Comparison of ENCODE assay signal across 12 cellular contexts in the genomic region with DNA sequence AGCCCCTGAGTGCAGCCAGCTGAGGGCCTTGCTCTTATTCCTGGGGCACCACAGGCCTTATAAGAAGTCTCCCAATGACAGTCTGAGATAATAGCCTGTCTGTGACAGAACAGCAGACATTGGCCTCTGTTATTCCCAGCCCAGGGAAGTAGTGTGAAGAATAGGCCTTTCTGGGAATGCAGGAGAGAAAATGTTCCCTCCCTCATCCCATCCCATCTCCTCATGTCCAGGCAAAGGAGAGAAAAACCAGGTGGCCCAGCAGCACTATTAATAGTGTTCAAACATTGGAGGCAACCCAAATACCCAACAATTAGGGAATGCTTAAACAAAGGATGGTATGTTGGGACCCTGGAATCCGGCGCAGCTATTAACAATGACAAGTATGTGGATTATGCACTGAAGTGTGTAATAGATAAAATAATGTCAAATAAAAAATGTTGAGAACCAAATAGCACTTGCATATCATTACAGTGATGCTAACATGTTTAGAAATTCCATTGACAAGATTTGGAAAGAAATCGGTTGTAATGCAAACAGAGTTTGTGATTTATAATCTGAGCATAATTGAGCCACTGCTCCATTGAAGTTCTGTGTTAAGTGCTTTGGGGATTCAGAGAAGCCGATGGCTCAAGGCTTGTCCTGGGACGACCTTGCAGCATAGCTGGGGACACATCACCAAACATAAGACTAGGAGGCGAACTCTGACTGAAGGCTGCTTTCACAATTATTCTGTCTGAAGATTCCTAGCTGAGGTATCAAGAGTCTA.
DNase-seq lines count a peak whose midpoint lies in the region; ATAC-seq and TF ChIP-seq lines count a peak whose summit lies in the region.
"Had no signal": no experiment of that assay in that cellular context is flagged by ENCODE, and none has a peak within 500 bp of the region (broad histone marks: within the 10 kb centered on the region; RNA-seq: fewer than 3 reads in every experiment).

No MANE protein-coding gene starts in this region.

- no peak overlapping the region for H3K9ac ChIP-seq in neuronal stem cell (ENCODE audit: low read depth, low read length, poor library complexity)

- no peak for TF ChIP-seq POLR2A in esophagus muscularis mucosa (IDR thresholded peaks at IDR 0.05; ENCODE audit: low read depth)

- H2AK5ac ChIP-seq in neuronal stem cell (ENCODE audit: low read depth, low read length): no peak overlapping the region

- H3K27me3 ChIP-seq in esophagus muscularis mucosa (no peaks in the 10 kb centered on the region), neuronal stem cell (ENCODE audit: control insufficient read depth in 3 of 3, insufficient read depth in 3 of 3, low read depth in 1 of 3, low read length in 3 of 3) (peaks cover 0 to 16% (median 0%) of the 10 kb centered on the region in 3 experiments)

- no peak overlapping the region for H3K14ac ChIP-seq in neuronal stem cell (ENCODE audit: low read length)

- intact Hi-C loops in esophagus muscularis mucosa (cut with DNase I): loop anchor here (5.0 kb wide), 2 partner anchors 62 to 392 kb away; no protein-coding TSS in a partner anchor

- H3K23ac ChIP-seq in neuronal stem cell (ENCODE audit: low read depth, low read length, poor library complexity): no peak overlapping the region

- peak; percentile 71 for TF ChIP-seq EP300 in esophagus muscularis mucosa (IDR thresholded peaks at IDR 0.05)

- H3K4me1 ChIP-seq in esophagus muscularis mucosa (peaks cover 28 to 36% (median 32%) of the 10 kb centered on the region in 4 donors), mesodermal cell (ENCODE audit: control insufficient read depth, insufficient read depth, low read length, poor library complexity, severe bottlenecking) (peaks cover 17% of the 10 kb centered on the region), neuronal stem cell (ENCODE audit: control insufficient read depth in 2 of 2, insufficient read depth in 1 of 2, low read depth in 1 of 2, low read length in 2 of 2) (peaks cover 0 to 4% of the 10 kb centered on the region in 2 donors)

- no peak overlapping the region for H3K4me2 ChIP-seq in neuronal stem cell (ENCODE audit: insufficient read depth, low read length, poor library complexity, severe bottlenecking)

- no peak overlapping the region for H2BK12ac ChIP-seq in neuronal stem cell (ENCODE audit: low read length)

- H3K36me3 ChIP-seq in esophagus muscularis mucosa: no peaks in the 10 kb centered on the region
- H3K36me3 ChIP-seq in mesodermal cell (ENCODE audit: control insufficient read depth, insufficient read depth, low read length): no peaks in the 10 kb centered on the region
- no peaks in the 10 kb centered on the region for H3K36me3 ChIP-seq in neuronal stem cell (replicated peaks in 1 of 2; ENCODE audit: control insufficient read depth in 2 of 2, insufficient read depth in 2 of 2, low read length in 2 of 2)

- H3K79me1 ChIP-seq in neuronal stem cell (ENCODE audit: low read depth, low read length): no peaks in the 10 kb centered on the region

- no peak overlapping the region for H2BK120ac ChIP-seq in neuronal stem cell (ENCODE audit: low read depth, low read length)

- WGBS in esophagus muscularis mucosa: 32% methylated on average over 6 of the region's 6 CpGs
- 90 to 100% methylated on average over 2 to 3 of the region's 6 CpGs for WGBS in mesodermal cell (ENCODE audit: insufficient coverage in 2 of 2), 2 experiments
- WGBS in neuronal stem cell (ENCODE audit: extremely low coverage in 2 of 2, insufficient read length in 2 of 2, insufficient replicate concordance in 1 of 2), 2 donors: no CpG with 5 or more reads among the region's 6 CpGs

- no peak overlapping the region for H2BK15ac ChIP-seq in neuronal stem cell (ENCODE audit: low read length)

- no peak overlapping the region for H2BK5ac ChIP-seq in neuronal stem cell (ENCODE audit: low read length)

- DNase-seq in A172 (ENCODE audit: low spot score): peak; percentile 80
- peak; percentile 86 for DNase-seq in HS-27A (ENCODE audit: low read depth)
- no peak for DNase-seq in esophagus muscularis mucosa (ENCODE audit: extremely low spot score)
- no peak for DNase-seq in neuronal stem cell (ENCODE audit: low spot score)
- DNase-seq in glomerular visceral epithelial cell (ENCODE audit: extremely low spot score): no peak
- DNase-seq in stimulated activated CD4-positive, alpha-beta T cell treated with anti-CD3 and anti-CD28 coated beads, Interleukin-2, amount 100 ng/mL, for 24 hours: no peak
- DNase-seq: anterior cingulate cortex, foreskin melanocyte, NCI-H2227 treated with DMSO at 0.1 percent for 48 hours, SIG-M5 had no signal

- no peak for TF ChIP-seq CTCF in esophagus muscularis mucosa (IDR thresholded peaks at IDR 0.05)

- H3K18ac ChIP-seq in neuronal stem cell (ENCODE audit: low read length): no peak overlapping the region

- no peak overlapping the region for H2AFZ ChIP-seq in neuronal stem cell (ENCODE audit: low read length)

- H3K9me3 ChIP-seq in esophagus muscularis mucosa (no peaks in the 10 kb centered on the region), mesodermal cell (ENCODE audit: control insufficient read depth, low read length) (no peaks in the 10 kb centered on the region), neuronal stem cell (replicated peaks in 1 of 2; ENCODE audit: control insufficient read depth in 2 of 2, insufficient read depth in 1 of 2, low read depth in 1 of 2, low read length in 2 of 2) (no peaks in the 10 kb centered on the region)

- H3K27ac ChIP-seq in esophagus muscularis mucosa (replicated peaks in 1 of 4): peak overlapping the region; percentile 82 to 88 (median 85)
- peak overlapping the region; percentile 71 for H3K27ac ChIP-seq in mesodermal cell (ENCODE audit: low read depth, low read length, severe bottlenecking)
- no peak overlapping the region for H3K27ac ChIP-seq in neuronal stem cell (replicated peaks; ENCODE audit: low read length)

- H3K4me3 ChIP-seq in esophagus muscularis mucosa (peak overlapping the region in 1 of 4 donors; percentile 40), mesodermal cell (ENCODE audit: extremely low read depth, insufficient read depth, low read length, poor library complexity, severe bottlenecking) (no peak overlapping the region), neuronal stem cell (ENCODE audit: low read length in 2 of 2) (no peak overlapping the region)

- no peak overlapping the region for H4K8ac ChIP-seq in neuronal stem cell (ENCODE audit: low read depth, low read length)

- no peak overlapping the region for H4K91ac ChIP-seq in neuronal stem cell (ENCODE audit: low read depth, low read length, poor library complexity)

- ATAC-seq in HG03378 (IDR thresholded peaks at IDR 0.05; ENCODE audit: unreplicated experiment): no peak

- H3K4ac ChIP-seq in neuronal stem cell (ENCODE audit: low read length): no peak overlapping the region

Comparison
In these comparisons a context has a peak if more than half of its experiments do, and no peak if none do; other contexts are left out.
1. DNase-seq: peak in A172 (single experiment) and HS-27A (single experiment); none in esophagus muscularis mucosa (single experiment), neuronal stem cell (single experiment), glomerular visceral epithelial cell (single experiment) and stimulated activated CD4-positive, alpha-beta T cell treated with anti-CD3 and anti-CD28 coated beads, Interleukin-2, amount 100 ng/mL, for 24 hours (0 of 2).